ENCODE assay signal across 1 cellular context in genomic region chrX:29842552-29842951, GRCh38.
TF ChIP-seq lines count a peak whose summit lies in the region.

No MANE protein-coding gene starts in this region.

TF ChIP-seq in SK-N-SH treated with all-trans-retinoic acid at 6 μM for 48 hours, 23 proteins besides CTCF, POLR2A, EP300 and RAD21 (continued from another document):
- no peak for TF ChIP-seq PATZ1 (CRISPR knock-in tag; IDR thresholded peaks at IDR 0.05; ENCODE audit: borderline replicate concordance)
- TF ChIP-seq RARB (CRISPR knock-in tag; IDR thresholded peaks at IDR 0.05) = no peak
- no peak for TF ChIP-seq BACH2 (CRISPR knock-in tag; IDR thresholded peaks at IDR 0.05; ENCODE audit: borderline replicate concordance)
- TF ChIP-seq TOX (CRISPR knock-in tag; IDR thresholded peaks at IDR 0.05; ENCODE audit: borderline replicate concordance) = no peak
- no peak for TF ChIP-seq PPARA (CRISPR knock-in tag; IDR thresholded peaks at IDR 0.05; ENCODE audit: borderline replicate concordance)
- TF ChIP-seq ESRRG (CRISPR knock-in tag; IDR thresholded peaks at IDR 0.05) = no peak
- TF ChIP-seq CREB5 (CRISPR knock-in tag; IDR thresholded peaks at IDR 0.05; ENCODE audit: low read depth) = no peak
- no peak for TF ChIP-seq ISL1 (CRISPR knock-in tag; IDR thresholded peaks at IDR 0.05)
- TF ChIP-seq GLIS3 (CRISPR knock-in tag; IDR thresholded peaks at IDR 0.05) = no peak
- no peak for TF ChIP-seq CSDC2 (CRISPR knock-in tag; IDR thresholded peaks at IDR 0.05)
- no peak for TF ChIP-seq ZNF70 (CRISPR knock-in tag; IDR thresholded peaks at IDR 0.05)
- TF ChIP-seq SNAI2 (CRISPR knock-in tag; IDR thresholded peaks at IDR 0.05) = no peak
TF ChIP-seq in SK-N-SH treated with all-trans-retinoic acid at 6 μM for 48 hours: peak in this region for 0.
